10 cellular contexts compared by ENCODE assay signal in the genomic region with DNA sequence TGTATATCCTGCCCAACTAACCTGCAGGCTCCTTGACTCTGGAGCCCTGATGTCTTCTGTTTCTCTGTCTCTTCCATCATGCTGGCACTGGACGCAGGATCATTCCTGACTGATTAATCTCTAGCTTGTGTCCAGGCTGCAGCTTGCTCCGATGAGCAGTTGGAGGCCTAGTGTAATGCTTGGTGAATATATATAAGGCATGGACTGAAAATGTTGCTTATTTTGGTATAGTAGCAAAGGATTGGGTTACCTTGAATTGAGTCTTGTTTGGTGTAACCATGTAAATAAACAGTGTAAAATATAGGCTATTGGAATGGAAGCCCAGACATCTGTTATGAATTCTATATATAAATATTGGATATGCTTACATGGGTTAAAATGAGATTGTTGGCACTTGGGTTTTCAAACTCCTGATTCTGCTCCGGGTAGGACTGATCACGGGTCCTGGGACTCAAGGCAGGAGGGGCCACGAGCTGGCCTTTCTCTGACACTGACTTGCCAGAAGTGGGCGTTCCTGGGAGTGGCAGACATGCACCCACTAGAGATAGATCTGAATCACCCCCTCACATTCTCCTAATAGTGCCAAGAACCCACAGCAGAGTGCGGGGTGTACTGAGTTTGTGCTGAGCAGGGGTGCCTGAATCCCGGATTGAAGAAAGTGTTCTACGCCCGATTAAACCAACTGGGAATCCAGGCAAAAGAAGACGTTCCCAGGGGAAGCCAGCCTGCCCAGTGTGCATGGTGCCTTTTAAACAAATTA. TPM values are rescaled to one million over a fixed set of nuclear protein-coding genes. Genes with fewer than 3 reads are reported as not detected.
DNase-seq lines count a peak whose midpoint lies in the region; ATAC-seq, FAIRE-seq and TF ChIP-seq lines count a peak whose summit lies in the region.
"Had no signal": no experiment of that assay in that cellular context is flagged by ENCODE, and none has a peak within 500 bp of the region (broad histone marks: within the 10 kb centered on the region; RNA-seq: fewer than 3 reads in every experiment).

No MANE protein-coding gene starts in this region.

- FAIRE-seq in bronchial epithelial cell (lab: Jason Lieb, UNC) = no peak

- no peak for TF ChIP-seq CTCF in bronchial epithelial cell (IDR thresholded peaks at IDR 0.05; ENCODE audit: insufficient read depth, low read length, severe bottlenecking)
- TF ChIP-seq CTCF in left lung (IDR thresholded peaks at IDR 0.05) = no peak
- no peak for TF ChIP-seq CTCF in type B pancreatic cell (conservative IDR thresholded peaks at IDR 0.05)
- TF ChIP-seq CTCF in GM20000 (IDR thresholded peaks at IDR 0.05; ENCODE audit: extremely low read depth, missing control alignments) = no peak

- peaks cover 3% of the 10 kb centered on the region for H3K27me3 Mint-ChIP-seq in activated CD8-positive, alpha-beta memory T cell treated with anti-CD3 and anti-CD28 coated beads, Interleukin-2, amount 10 ng/mL, durations not matched to agents 7 days and 5 days
- no peaks in the 10 kb centered on the region for H3K27me3 Mint-ChIP-seq in type B pancreatic cell

- H3K36me3 ChIP-seq in bronchial epithelial cell (ENCODE audit: control insufficient read depth, insufficient read depth, low read length) (no peaks in the 10 kb centered on the region), left lung (no peaks in the 10 kb centered on the region)
- H3K36me3 ChIP-seq: ovary had no signal

- H3K4me3 ChIP-seq in bronchial epithelial cell (ENCODE audit: low read depth, low read length) = no peak overlapping the region
- no peak overlapping the region for H3K4me3 ChIP-seq in left lung
- H3K4me3 ChIP-seq: ovary had no signal

- H3K4me3 Mint-ChIP-seq in activated CD8-positive, alpha-beta memory T cell treated with anti-CD3 and anti-CD28 coated beads, Interleukin-2, amount 10 ng/mL, durations not matched to agents 7 days and 5 days = no peak overlapping the region
- H3K4me3 Mint-ChIP-seq in type B pancreatic cell = peak overlapping the region; percentile 30
- H3K4me3 Mint-ChIP-seq: CD8-positive, alpha-beta T cell had no signal

- no peak overlapping the region for H3K27ac ChIP-seq in left lung
- H3K27ac ChIP-seq: ovary had no signal

- peaks cover 7 to 57% of the 10 kb centered on the region in 2 donors for H3K4me1 ChIP-seq in left lung

- H3K4me1 Mint-ChIP-seq in activated CD8-positive, alpha-beta memory T cell treated with anti-CD3 and anti-CD28 coated beads, Interleukin-2, amount 10 ng/mL, durations not matched to agents 7 days and 5 days = peaks cover 63% of the 10 kb centered on the region
- H3K4me1 Mint-ChIP-seq in type B pancreatic cell (ENCODE audit: unreplicated experiment) = peaks cover 46% of the 10 kb centered on the region

- no peaks in the 10 kb centered on the region for H3K9me3 ChIP-seq in left lung
- H3K9me3 ChIP-seq: ovary had no signal

- no peaks in the 10 kb centered on the region for H3K36me3 Mint-ChIP-seq in activated CD8-positive, alpha-beta memory T cell treated with anti-CD3 and anti-CD28 coated beads, Interleukin-2, amount 10 ng/mL, durations not matched to agents 7 days and 5 days
- H3K36me3 Mint-ChIP-seq in type B pancreatic cell = peaks cover 7% of the 10 kb centered on the region
- H3K36me3 Mint-ChIP-seq: CD8-positive, alpha-beta T cell had no signal

- no peaks in the 10 kb centered on the region for H3K27me3 ChIP-seq in bronchial epithelial cell (ENCODE audit: control insufficient read depth, insufficient read depth, low read length)
- H3K27me3 ChIP-seq in left lung = no peaks in the 10 kb centered on the region
- H3K27me3 ChIP-seq: ovary had no signal

- H3K27ac Mint-ChIP-seq in activated CD8-positive, alpha-beta memory T cell treated with anti-CD3 and anti-CD28 coated beads, Interleukin-2, amount 10 ng/mL, durations not matched to agents 7 days and 5 days = peak overlapping the region; percentile 61
- H3K27ac Mint-ChIP-seq in type B pancreatic cell = peak overlapping the region; percentile 21
- H3K27ac Mint-ChIP-seq: CD8-positive, alpha-beta T cell had no signal

- DNase-seq in activated CD8-positive, alpha-beta memory T cell treated with anti-CD3 and anti-CD28 coated beads, Interleukin-2, amount 10 ng/mL, durations not matched to agents 7 days and 5 days = no peak
- DNase-seq in activated CD8-positive, alpha-beta memory T cell treated with anti-CD3 and anti-CD28 coated beads, Interleukin-2, amount 50 U/mL, for 48 hours = no peak
- DNase-seq in bronchial epithelial cell (ENCODE audit: low read depth) (peak; percentile 89), left lung (no peak), type B pancreatic cell (ENCODE audit: extremely low spot score, unreplicated experiment) (no peak), GM20000 (ENCODE audit: low spot score) (no peak)
- no peak for DNase-seq in activated CD4-positive, alpha-beta T cell treated with anti-CD3 and anti-CD28 coated beads for 1 hour
- DNase-seq: CD8-positive, alpha-beta T cell; ovary had no signal

- no peak for ATAC-seq in activated CD8-positive, alpha-beta memory T cell treated with anti-CD3 and anti-CD28 coated beads, Interleukin-2, amount 10 ng/mL, durations not matched to agents 7 days and 5 days
- ATAC-seq in left lung = peak; percentile 3
- no peak for ATAC-seq in GM18858 (IDR thresholded peaks at IDR 0.05; ENCODE audit: unreplicated experiment)
- ATAC-seq: CD8-positive, alpha-beta T cell had no signal

- H3K9me3 Mint-ChIP-seq in activated CD8-positive, alpha-beta memory T cell treated with anti-CD3 and anti-CD28 coated beads, Interleukin-2, amount 10 ng/mL, durations not matched to agents 7 days and 5 days (ENCODE audit: low read depth) = no peaks in the 10 kb centered on the region
- H3K9me3 Mint-ChIP-seq in type B pancreatic cell = no peaks in the 10 kb centered on the region
- H3K9me3 Mint-ChIP-seq: CD8-positive, alpha-beta T cell had no signal

- intact Hi-C loops in left lung (cut with DNase I) = no loop called here

- CTCF ChIA-PET in activated CD8-positive, alpha-beta memory T cell treated with anti-CD3 and anti-CD28 coated beads, Interleukin-2, amount 10 ng/mL, durations not matched to agents 7 days and 5 days (lab: Charles Lee) = interaction anchor here (1.4 to 2.0 kb wide), 3 partner anchors 10 to 80 kb away, joined by 5 to 9 read pairs (median 6); no protein-coding TSS in a partner anchor

RNA-seq across cellular contexts. Expression of a gene that starts 25.8 kb away (rescaled TPM):
- total RNA-seq in activated CD8-positive, alpha-beta memory T cell treated with anti-CD3 and anti-CD28 coated beads, Interleukin-2, amount 10 ng/mL, durations not matched to agents 7 days and 5 days = 10 to 100 TPM; 15.6 to 16.2 TPM
- total RNA-seq in bronchial epithelial cell (17.0 and 21.6 TPM in 2 replicates), left lung (10 to 100 TPM; 48.9 to 57.1 TPM), type B pancreatic cell (ENCODE audit: low replicate concordance) (64.9 and 65.0 TPM in 2 replicates)
